20 cellular contexts compared by ENCODE assay signal in the genomic region with DNA sequence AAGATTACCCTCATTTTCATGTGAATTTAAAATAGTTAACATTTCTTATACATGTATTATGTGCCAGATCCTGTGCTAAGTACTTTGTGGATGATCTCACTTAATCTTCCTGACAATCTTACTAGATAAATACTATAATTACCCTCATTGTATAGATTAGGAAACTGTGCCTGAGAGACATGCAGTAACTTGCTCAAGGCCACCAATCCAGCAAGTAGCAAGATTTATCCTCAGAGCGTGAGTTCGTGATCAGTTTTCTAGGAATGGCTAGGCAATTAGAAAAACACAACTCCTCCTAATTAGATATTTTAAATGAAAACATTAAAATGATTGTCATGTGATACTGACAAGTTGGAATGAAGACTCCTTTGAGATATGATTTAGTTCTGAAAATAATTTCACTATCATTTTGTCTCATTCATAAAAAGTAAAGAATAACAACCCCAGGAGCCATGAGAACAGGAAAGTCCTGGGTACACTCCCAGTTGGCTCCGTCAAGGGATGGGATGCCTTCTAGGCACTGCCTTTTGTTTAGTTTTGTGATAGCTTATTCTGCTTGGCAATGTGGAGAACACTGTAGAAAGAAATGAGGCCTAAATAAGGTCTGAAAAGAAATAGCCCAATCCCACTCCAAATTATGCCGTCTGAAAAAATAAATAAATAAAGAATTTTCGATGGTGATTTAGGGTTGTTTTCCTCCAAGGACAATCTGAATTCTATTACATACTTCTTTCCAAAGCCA.
DNase-seq lines count a peak whose midpoint lies in the region; ATAC-seq, FAIRE-seq and TF ChIP-seq lines count a peak whose summit lies in the region.
"Had no signal": no experiment of that assay in that cellular context is flagged by ENCODE, and none has a peak within 500 bp of the region (broad histone marks: within the 10 kb centered on the region; RNA-seq: fewer than 3 reads in every experiment).

No MANE protein-coding gene starts in this region.

- TF ChIP-seq CTCF in bronchial epithelial cell (IDR thresholded peaks at IDR 0.05; ENCODE audit: insufficient read depth, low read length, severe bottlenecking), result no peak
- no peak for TF ChIP-seq CTCF in osteocyte (IDR thresholded peaks at IDR 0.05)
- TF ChIP-seq CTCF in Calu3 (IDR thresholded peaks at IDR 0.05; ENCODE audit: unreplicated experiment), result no peak
- TF ChIP-seq CTCF in stomach (IDR thresholded peaks at IDR 0.05), result no peak

- no peak overlapping the region for H3K4me3 Mint-ChIP-seq in osteocyte (ENCODE audit: unreplicated experiment)
- no peak overlapping the region for H3K4me3 Mint-ChIP-seq in Calu3 (ENCODE audit: low read depth, unreplicated experiment)
- H3K4me3 Mint-ChIP-seq: B cell had no signal

- H3K36me3 Mint-ChIP-seq in osteocyte (ENCODE audit: unreplicated experiment), result peaks cover 33% of the 10 kb centered on the region
- no peaks in the 10 kb centered on the region for H3K36me3 Mint-ChIP-seq in Calu3 (ENCODE audit: insufficient read depth, unreplicated experiment)

- TF ChIP-seq POLR2A in stomach (IDR thresholded peaks at IDR 0.05), result no peak

- no peak overlapping the region for H3K4me3 ChIP-seq in right cardiac atrium (ENCODE audit: low read length)
- H3K4me3 ChIP-seq in bronchial epithelial cell (ENCODE audit: low read depth, low read length), result no peak overlapping the region
- no peak overlapping the region for H3K4me3 ChIP-seq in stomach

- H3K27me3 Mint-ChIP-seq in osteocyte (ENCODE audit: unreplicated experiment) (no peaks in the 10 kb centered on the region), Calu3 (ENCODE audit: unreplicated experiment) (no peaks in the 10 kb centered on the region)
- H3K27me3 Mint-ChIP-seq: B cell had no signal

- DNase-seq in right cardiac atrium (no peak), Right ventricle myocardium inferior (ENCODE audit: missing footprints) (no peak), bronchial epithelial cell (ENCODE audit: low read depth) (peak; percentile 72), osteocyte (ENCODE audit: extremely low spot score, unreplicated experiment) (no peak), Calu3 (no peak), stomach (no peak), HuH-7.5 (ENCODE audit: low spot score) (no peak), posterior vena cava (ENCODE audit: low spot score) (no peak)
- DNase-seq: 8988T, GDM1, GOT3, IMR-90, NCI-H1417, NCI-H187, NCI-H2107, NCI-H226, PC-3 had no signal

- TF ChIP-seq EP300 in stomach (IDR thresholded peaks at IDR 0.05), result no peak

- H3K9me3 ChIP-seq in right cardiac atrium (ENCODE audit: control insufficient read depth, low read length) (no peaks in the 10 kb centered on the region), stomach (no peaks in the 10 kb centered on the region)

- H3K27ac ChIP-seq in right cardiac atrium (ENCODE audit: low read length) (no peak overlapping the region), stomach (no peak overlapping the region)
- H3K27ac ChIP-seq: HL-60 had no signal

- H3K9me3 Mint-ChIP-seq in osteocyte (ENCODE audit: unreplicated experiment) (peaks cover 4% of the 10 kb centered on the region), Calu3 (ENCODE audit: low read depth, unreplicated experiment) (no peaks in the 10 kb centered on the region)

- H3K4me1 Mint-ChIP-seq in osteocyte (ENCODE audit: unreplicated experiment), result peaks cover 86% of the 10 kb centered on the region
- H3K4me1 Mint-ChIP-seq in Calu3 (ENCODE audit: low read depth, unreplicated experiment), result no peaks in the 10 kb centered on the region
- H3K4me1 Mint-ChIP-seq: B cell had no signal

- H3K27me3 ChIP-seq in right cardiac atrium (ENCODE audit: control insufficient read depth, insufficient read depth) (no peaks in the 10 kb centered on the region), bronchial epithelial cell (ENCODE audit: control insufficient read depth, insufficient read depth, low read length) (no peaks in the 10 kb centered on the region), stomach (no peaks in the 10 kb centered on the region)

- no peak for FAIRE-seq in bronchial epithelial cell (lab: Jason Lieb, UNC)
- FAIRE-seq: GM19239 had no signal

- H3K27ac Mint-ChIP-seq in osteocyte (ENCODE audit: unreplicated experiment) (peak overlapping the region; percentile 92), Calu3 (ENCODE audit: unreplicated experiment) (no peak overlapping the region)
- H3K27ac Mint-ChIP-seq: B cell had no signal

- intact Hi-C loops in right cardiac atrium (cut with DNase I), result no loop called here
- intact Hi-C loops in Right ventricle myocardium inferior (cut with DNase I), result no loop called here
- intact Hi-C loops in Calu3 (cut with micrococcal nuclease; ENCODE audit: unreplicated experiment), result no loop called here
- intact Hi-C loops in stomach (cut with DNase I; ENCODE audit: low total_unique reads), result no loop called here
- intact Hi-C loops in posterior vena cava (cut with DNase I), result no loop called here

- H3K4me1 ChIP-seq in right cardiac atrium (ENCODE audit: control insufficient read depth, insufficient read depth, low read length) (peaks cover 5% of the 10 kb centered on the region), stomach (peaks cover 0 to 11% (median 4%) of the 10 kb centered on the region in 4 donors)

- H3K36me3 ChIP-seq in bronchial epithelial cell (ENCODE audit: control insufficient read depth, insufficient read depth, low read length), result no peaks in the 10 kb centered on the region
- no peaks in the 10 kb centered on the region for H3K36me3 ChIP-seq in stomach

- CTCF ChIA-PET in Calu3 (lab: Charles Lee), result no interaction called here

- WGBS in right cardiac atrium, result 62% methylated on average over 5 of the region's 5 CpGs
- 74 to 93% (median 89%) methylated on average over 5 of the region's 5 CpGs for WGBS in stomach, 5 donors

- BruUV-seq in Calu3 (replicated peaks; lab: Mats Ljungman, UMichigan), result no TSS peak

- ATAC-seq in right cardiac atrium (peak; percentile 39 to 55), Right ventricle myocardium inferior (no peak)
- ATAC-seq: PC-3 had no signal
